33 cellular contexts compared by ENCODE assay signal in genomic region chr6:158830736-158831135, GRCh38.
"Had no signal": no experiment of that assay in that cellular context is flagged by ENCODE, and none has a peak within 500 bp of the region (broad histone marks: within the 10 kb centered on the region; RNA-seq: fewer than 3 reads in every experiment).

No MANE protein-coding gene starts in this region.

- H3K9me3 ChIP-seq: Peyer's patch, SJSA1, SK-N-SH had no signal

- H3K27me3 Mint-ChIP-seq: activated naive CD8-positive, alpha-beta T cell had no signal

- DNase-seq: activated CD4-positive, alpha-beta T cell treated with anti-CD3 and anti-CD28 coated beads, Interleukin-2, amount 10 ng/mL, durations not matched to agents 24 days and 14 days; activated CD4-positive, alpha-beta T cell treated with anti-CD3 and anti-CD28 coated beads, Interleukin-2, amount 50 U/mL, for 48 hours; activated CD4-positive, CD25-positive, alpha-beta regulatory T cell; activated CD8-positive, alpha-beta memory T cell treated with anti-CD3 and anti-CD28 coated beads, Interleukin-2, amount 50 U/mL, for 4 hours; activated CD8-positive, alpha-beta T cell treated with anti-CD3 and anti-CD28 coated beads, Interleukin-2, amount 10 ng/mL, durations not matched to agents 7 days and 5 days; activated effector memory CD4-positive, alpha-beta T cell treated with Interleukin-2 at 50 U/mL for 16 hours; activated naive CD4-positive, alpha-beta T cell treated with anti-CD3 and anti-CD28 coated beads, Interleukin-2, amount 10 ng/mL, durations not matched to agents 7 days and 5 days; activated naive CD8-positive, alpha-beta T cell treated with anti-CD3 and anti-CD28 coated beads, Interleukin-2, amount 50 U/mL, for 24 hours; activated T-cell treated with anti-CD3 and anti-CD28 coated beads, Interleukin-2, amount 50 U/mL, for 48 hours; anterior cingulate cortex; caudate nucleus; cerebellar nuclear complex; NCI-H1105; NCI-H1417 treated with DMSO at 0.1 percent for 48 hours; NCI-H1694; NCI-H1930; NCI-H2081 treated with DMSO at 0.1 percent for 48 hours; NCI-H345; NCI-H524 treated with DMSO at 0.1 percent for 48 hours; NK-92 treated with Interleukin-12 subunit alpha and Interleukin-12 subunit beta, amount 100 ng/mL, for 24 hours; PC-3; Peyer's patch; RPMI8226; SHP77 treated with DMSO at 0.1 percent for 48 hours; SK-N-SH; T-cell; T-helper 2 cell; T-helper 9 cell; WERI-Rb-1 had no signal

- H3K9ac ChIP-seq: SK-N-SH had no signal

- ATAC-seq: activated CD8-positive, alpha-beta T cell treated with anti-CD3 and anti-CD28 coated beads, Interleukin-2, amount 10 ng/mL, durations not matched to agents 7 days and 5 days; activated naive CD8-positive, alpha-beta T cell treated with anti-CD3 and anti-CD28 coated beads, Interleukin-2, amount 50 U/mL, for 24 hours; K562; PC-3; T-cell had no signal

- H3K4me3 ChIP-seq: K562, Peyer's patch, SJSA1 had no signal

- H3K27me3 ChIP-seq: Peyer's patch, SJSA1 had no signal

- H3K27ac ChIP-seq: Peyer's patch, SJSA1, WERI-Rb-1 had no signal

- H3K4me3 Mint-ChIP-seq: activated CD4-positive, alpha-beta T cell treated with anti-CD3 and anti-CD28 coated beads, Interleukin-2, amount 10 ng/mL, durations not matched to agents 24 days and 14 days; activated CD8-positive, alpha-beta T cell treated with anti-CD3 and anti-CD28 coated beads, Interleukin-2, amount 10 ng/mL, durations not matched to agents 7 days and 5 days; activated naive CD4-positive, alpha-beta T cell treated with anti-CD3 and anti-CD28 coated beads, Interleukin-2, amount 10 ng/mL, durations not matched to agents 7 days and 5 days; activated naive CD8-positive, alpha-beta T cell; activated naive CD8-positive, alpha-beta T cell treated with anti-CD3 and anti-CD28 coated beads, Interleukin-2, amount 50 U/mL, for 24 hours; brain; T-cell had no signal

- H3K4me1 ChIP-seq: SJSA1 had no signal

- H3K9me3 Mint-ChIP-seq: activated CD4-positive, alpha-beta T cell treated with anti-CD3 and anti-CD28 coated beads, Interleukin-2, amount 10 ng/mL, durations not matched to agents 24 days and 14 days; activated naive CD4-positive, alpha-beta T cell treated with anti-CD3 and anti-CD28 coated beads, Interleukin-2, amount 10 ng/mL, durations not matched to agents 7 days and 5 days; activated naive CD8-positive, alpha-beta T cell treated with anti-CD3 and anti-CD28 coated beads, Interleukin-2, amount 50 U/mL, for 24 hours; T-cell had no signal

- H3K27ac Mint-ChIP-seq: activated CD4-positive, alpha-beta T cell treated with anti-CD3 and anti-CD28 coated beads, Interleukin-2, amount 10 ng/mL, durations not matched to agents 24 days and 14 days; activated CD8-positive, alpha-beta T cell treated with anti-CD3 and anti-CD28 coated beads, Interleukin-2, amount 10 ng/mL, durations not matched to agents 7 days and 5 days; activated naive CD4-positive, alpha-beta T cell treated with anti-CD3 and anti-CD28 coated beads, Interleukin-2, amount 10 ng/mL, durations not matched to agents 7 days and 5 days; activated naive CD8-positive, alpha-beta T cell; activated naive CD8-positive, alpha-beta T cell treated with anti-CD3 and anti-CD28 coated beads, Interleukin-2, amount 50 U/mL, for 24 hours; brain; T-cell had no signal

- H3K4me1 Mint-ChIP-seq: activated naive CD4-positive, alpha-beta T cell treated with anti-CD3 and anti-CD28 coated beads, Interleukin-2, amount 10 ng/mL, durations not matched to agents 7 days and 5 days had no signal

- H3K36me3 Mint-ChIP-seq: activated naive CD4-positive, alpha-beta T cell treated with anti-CD3 and anti-CD28 coated beads, Interleukin-2, amount 10 ng/mL, durations not matched to agents 7 days and 5 days; activated naive CD8-positive, alpha-beta T cell; brain; T-cell had no signal

- H3K36me3 ChIP-seq: Peyer's patch, SJSA1, WERI-Rb-1 had no signal
